In the genomic region with DNA sequence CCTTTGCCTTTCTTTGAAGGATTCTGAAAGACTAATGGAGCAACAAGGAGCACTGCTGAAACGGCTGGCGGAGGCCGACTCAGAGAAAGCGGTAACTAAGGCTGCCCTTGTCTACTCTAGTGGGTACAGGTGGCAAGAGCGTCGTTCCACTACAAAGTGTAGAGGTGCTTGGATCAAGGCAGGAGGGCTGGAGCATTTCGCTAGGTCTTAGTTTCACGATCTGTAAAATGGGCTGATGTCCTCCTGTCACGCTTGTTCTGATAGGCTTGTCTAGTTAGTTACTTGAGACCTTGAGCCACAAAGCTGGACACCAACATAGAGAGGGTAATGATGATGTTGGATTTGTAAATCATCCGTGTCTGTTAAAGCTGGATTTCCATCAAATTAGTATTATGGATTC, we compare ENCODE assay signal across 1 cellular context.
TF ChIP-seq lines count a peak whose summit lies in the region.

No MANE protein-coding gene starts in this region.

TF ChIP-seq in HepG2, 621 proteins besides CTCF, POLR2A, EP300 and RAD21:
- TF ChIP-seq, protein P1, sequence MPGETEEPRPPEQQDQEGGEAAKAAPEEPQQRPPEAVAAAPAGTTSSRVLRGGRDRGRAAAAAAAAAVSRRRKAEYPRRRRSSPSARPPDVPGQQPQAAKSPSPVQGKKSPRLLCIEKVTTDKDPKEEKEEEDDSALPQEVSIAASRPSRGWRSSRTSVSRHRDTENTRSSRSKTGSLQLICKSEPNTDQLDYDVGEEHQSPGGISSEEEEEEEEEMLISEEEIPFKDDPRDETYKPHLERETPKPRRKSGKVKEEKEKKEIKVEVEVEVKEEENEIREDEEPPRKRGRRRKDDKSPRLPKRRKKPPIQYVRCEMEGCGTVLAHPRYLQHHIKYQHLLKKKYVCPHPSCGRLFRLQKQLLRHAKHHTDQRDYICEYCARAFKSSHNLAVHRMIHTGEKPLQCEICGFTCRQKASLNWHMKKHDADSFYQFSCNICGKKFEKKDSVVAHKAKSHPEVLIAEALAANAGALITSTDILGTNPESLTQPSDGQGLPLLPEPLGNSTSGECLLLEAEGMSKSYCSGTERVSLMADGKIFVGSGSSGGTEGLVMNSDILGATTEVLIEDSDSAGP (CRISPR knock-in tag; IDR thresholded peaks at IDR 0.05; ENCODE audit: borderline replicate concordance): no peak
- peak; percentile 79 for TF ChIP-seq ZNF629 (CRISPR knock-in tag; conservative IDR thresholded peaks at IDR 0.05)
